ENCODE assay signal across 1 cellular context in genomic region chr1:44112486-44112885, GRCh38.
TF ChIP-seq lines count a peak whose summit lies in the region.

No MANE protein-coding gene starts in this region.

TF ChIP-seq in SK-N-SH, 30 proteins besides CTCF, POLR2A, EP300 and RAD21 (continued from another document):
- TF ChIP-seq MAX (IDR thresholded peaks at IDR 0.05; ENCODE audit: low read depth), result no peak
- TF ChIP-seq TEAD4 (IDR thresholded peaks at IDR 0.05; ENCODE audit: borderline replicate concordance, insufficient read depth), result no peak
- TF ChIP-seq MXI1 (IDR thresholded peaks at IDR 0.05; ENCODE audit: low read depth, low read length), result no peak
- TF ChIP-seq GABPA (IDR thresholded peaks at IDR 0.05; ENCODE audit: low read depth), result no peak
TF ChIP-seq in SK-N-SH: peak in this region for 0.
